8 cellular contexts compared by ENCODE assay signal in genomic region chr3:49469876-49470713, GRCh38. TPM values are rescaled to one million over a fixed set of nuclear protein-coding genes. Genes with fewer than 3 reads are reported as not detected.
DNase-seq lines count a peak whose midpoint lies in the region; ATAC-seq and TF ChIP-seq lines count a peak whose summit lies in the region.

DAG1 (plus strand) TSS chr3:49470267; CDS start chr3:49510535, 40,268 bp downstream.

- H3K27ac ChIP-seq in aorta (ENCODE audit: low read depth in 1 of 2, low read length in 2 of 2) = peak within 1 kb of the TSS; percentile 88 to 96

- intact Hi-C loops in aorta (cut with DNase I) = loop anchor here in 1 of 2 donors (2.0 to 5.0 kb wide), 2 partner anchors 32 to 57 kb away; partner anchors contain the start of gene TCTA

- in situ Hi-C loops in astrocyte of the cerebellum (cut with HindIII; ENCODE audit: low sequenced_read_pairs) = no loop called here

- H3K4me3 ChIP-seq in astrocyte of the cerebellum (ENCODE audit: low read depth, low read length) (peak within 1 kb of the TSS; percentile 68), aorta (ENCODE audit: low read length in 2 of 2) (peak within 1 kb of the TSS; percentile 69 to 84)

- H3K27me3 ChIP-seq in aorta (ENCODE audit: control insufficient read depth in 1 of 2, insufficient read depth in 2 of 2, low read length in 1 of 2) = no peaks in the 10 kb centered on the region

- H3K9me3 ChIP-seq in aorta (ENCODE audit: control insufficient read depth, low read length) = no peaks in the 10 kb centered on the region

- H3K4me1 ChIP-seq in aorta (ENCODE audit: control insufficient read depth in 1 of 2, insufficient read depth in 2 of 2, low read length in 2 of 2) = no peaks in the 10 kb centered on the region

- ATAC-seq in GM18511 (IDR thresholded peaks at IDR 0.05; ENCODE audit: unreplicated experiment) (peak; percentile 89), HG03025 (IDR thresholded peaks at IDR 0.05; ENCODE audit: low FRiP score, unreplicated experiment) (peak; percentile 71), aorta (ENCODE audit: low FRiP score) (peak; percentile 96)

- no peak for TF ChIP-seq CTCF in astrocyte of the cerebellum (IDR thresholded peaks at IDR 0.05; ENCODE audit: low read depth, low read length, missing control alignments)

- 0% methylated on average over 80 to 109 of the region's 109 CpGs for WGBS in aorta, 2 donors

- peak; percentile 90 to 94 for DNase-seq in NCI-H2081 (lab: John Stamatoyannopoulos, UW)
- DNase-seq in T-helper 9 cell = peak; percentile 95
- peak; percentile 87 for DNase-seq in astrocyte of the cerebellum (ENCODE audit: low read depth)
- peak; percentile 94 for DNase-seq in hepatic stellate cell (ENCODE audit: low spot score)
- DNase-seq in renal cortical epithelial cell (ENCODE audit: low read depth) = peak; percentile 85
- DNase-seq in aorta = peak; percentile 98 to 99

- H3K36me3 ChIP-seq in aorta (ENCODE audit: control insufficient read depth in 1 of 2, insufficient read depth in 2 of 2, low read length in 1 of 2) = no peaks in the 10 kb centered on the region

RNA-seq across cellular contexts. Expression of gene DAG1, which starts in this region (rescaled TPM):
- 37.9 and 87.8 TPM in 2 replicates for total RNA-seq in renal cortical epithelial cell
- total RNA-seq in aorta = 10 to 100 TPM; 70.3 to 87.4 TPM
- polyA plus RNA-seq in aorta = 10 to 100 TPM; 15.3 to 25.3 TPM

Comparison
In these comparisons a context has a peak if more than half of its experiments do, and no peak if none do; other contexts are left out.
1. Peak in every context shown above with its lines: DNase-seq, ATAC-seq, H3K4me3 ChIP-seq and H3K27ac ChIP-seq.